ENCODE assay signal across 13 cellular contexts in genomic region chr2:156538083-156538504, GRCh38.
DNase-seq lines count a peak whose midpoint lies in the region; ATAC-seq, FAIRE-seq and TF ChIP-seq lines count a peak whose summit lies in the region.
"Had no signal": no experiment of that assay in that cellular context is flagged by ENCODE, and none has a peak within 500 bp of the region (broad histone marks: within the 10 kb centered on the region; RNA-seq: fewer than 3 reads in every experiment).

No MANE protein-coding gene starts in this region.

- H4K5ac ChIP-seq in H1 (ENCODE audit: insufficient read length, low read depth, low read length) = no peak overlapping the region

- no peak overlapping the region for H2BK20ac ChIP-seq in H1 (ENCODE audit: low read length)

- H2BK5ac ChIP-seq in H1 (ENCODE audit: low read depth, low read length) = no peak overlapping the region
- no peak overlapping the region for H2BK5ac ChIP-seq in trophoblast cell (ENCODE audit: low read depth, low read length, poor library complexity)

- H3K23ac ChIP-seq in H1 (ENCODE audit: insufficient read length) (no peak overlapping the region), trophoblast cell (ENCODE audit: low read length) (no peak overlapping the region)

- H3K36me3 ChIP-seq in H1 (ENCODE audit: control insufficient read depth in 2 of 4, insufficient read depth in 4 of 4, low read length in 3 of 4) (no peaks in the 10 kb centered on the region), trophoblast cell (ENCODE audit: control insufficient read depth in 1 of 2, insufficient read depth in 2 of 2, low read length in 2 of 2) (no peaks in the 10 kb centered on the region)

- no peak overlapping the region for H4K12ac ChIP-seq in trophoblast cell (ENCODE audit: low read depth, low read length)

- WGBS in H1 (ENCODE audit: extremely low coverage in 1 of 2, insufficient coverage in 1 of 2, insufficient read length in 1 of 2, insufficient replicate concordance in 2 of 2, low coverage in 1 of 2, low lambda C conversion rate in 2 of 2, missing lambda C conversion rate in 1 of 2), 2 experiments = 84% methylated on average over 2 of the region's 2 CpGs; no CpG with 5 or more reads in 1 of the 2 experiments
- WGBS in trophoblast cell (ENCODE audit: extremely low coverage, insufficient coverage, insufficient read length) = no CpG with 5 or more reads among the region's 2 CpGs

- H2BK15ac ChIP-seq in H1 (ENCODE audit: low read length) = no peak overlapping the region

- H3K23me2 ChIP-seq in H1 (ENCODE audit: low read depth, low read length) = no peaks in the 10 kb centered on the region

- H3K27me3 ChIP-seq in H1 (replicated peaks in 1 of 4; ENCODE audit: control insufficient read depth in 3 of 4, extremely low read depth in 1 of 4, insufficient read depth in 3 of 4, low read length in 3 of 4) (no peaks in the 10 kb centered on the region), trophoblast cell (ENCODE audit: insufficient read depth, low read length) (no peaks in the 10 kb centered on the region)

- no peak for FAIRE-seq in H1 (lab: Jason Lieb, UNC)
- FAIRE-seq: D721Med had no signal

- no peak for TF ChIP-seq RAD21 in H1 (IDR thresholded peaks at IDR 0.05 in 1 of 2, conservative IDR thresholded peaks at IDR 0.05 in 1 of 2; ENCODE audit: low read depth in 2 of 2, low read length in 2 of 2)

- POLR2A ChIA-PET in H1 (lab: Charles Lee; ENCODE audit: partially characterized antibody) = no interaction called here

- H2AK5ac ChIP-seq in H1 (ENCODE audit: low read depth, low read length) (no peak overlapping the region), trophoblast cell (ENCODE audit: low read length) (no peak overlapping the region)

- no peaks in the 10 kb centered on the region for H3K79me2 ChIP-seq in H1 (ENCODE audit: control insufficient read depth in 1 of 2, insufficient read depth in 2 of 2, low read length in 2 of 2)
- H3K79me2 ChIP-seq in trophoblast cell (ENCODE audit: control insufficient read depth, insufficient read depth, low read length, poor library complexity) = no peaks in the 10 kb centered on the region

- DNase-seq in H1 (ENCODE audit: low read depth in 1 of 2, low spot score in 2 of 2) (no peak), NCI-H1436 (lab: John Stamatoyannopoulos, UW) (no peak), substantia nigra (lab: John Stamatoyannopoulos, UW) (no peak), trophoblast cell (no peak), NOMO-1 treated with dmso at 0.1 percent for 144 hours (lab: John Stamatoyannopoulos, UW; ENCODE audit: unreplicated experiment) (no peak)
- DNase-seq: activated CD4-positive, alpha-beta T cell treated with anti-CD3 and anti-CD28 coated beads for 4 hours; cerebellar nuclear complex; kidney; NCI-H774 had no signal

- H4K91ac ChIP-seq in H1 (replicated peaks; ENCODE audit: insufficient read length, low read length) (no peak overlapping the region), trophoblast cell (ENCODE audit: low read depth, low read length) (no peak overlapping the region)

- H3K18ac ChIP-seq in H1 (ENCODE audit: extremely low read depth, low read length) (no peak overlapping the region), trophoblast cell (ENCODE audit: low read length) (no peak overlapping the region)

- TF ChIP-seq POLR2A in H1 (IDR thresholded peaks at IDR 0.05; ENCODE audit: control extremely low read depth in 1 of 2, low read depth in 2 of 2, low read length in 2 of 2) = no peak

- H3K9me3 ChIP-seq in H1 (ENCODE audit: insufficient read depth in 2 of 2, low read depth in 1 of 2, low read length in 1 of 2) (no peaks in the 10 kb centered on the region), trophoblast cell (ENCODE audit: insufficient read depth, low read depth, low read length) (peaks cover 5% of the 10 kb centered on the region)

- ATAC-seq in GM18508 (IDR thresholded peaks at IDR 0.05; ENCODE audit: insufficient read depth, unreplicated experiment) (peak; percentile 66), GM21576 (IDR thresholded peaks at IDR 0.05; ENCODE audit: unreplicated experiment) (peak; percentile 61), HG03342 (IDR thresholded peaks at IDR 0.05; ENCODE audit: unreplicated experiment) (peak; percentile 55)

- no peak overlapping the region for H4K8ac ChIP-seq in H1 (ENCODE audit: extremely low read depth, insufficient read depth, low read length)
- no peak overlapping the region for H4K8ac ChIP-seq in trophoblast cell (ENCODE audit: low read depth, low read length)

- no peak overlapping the region for H3K9ac ChIP-seq in H1 (replicated peaks in 1 of 4; ENCODE audit: extremely low read depth in 1 of 4, low read depth in 3 of 4, low read length in 3 of 4)
- no peak overlapping the region for H3K9ac ChIP-seq in trophoblast cell (ENCODE audit: low read length)

- H2AFZ ChIP-seq in H1 (ENCODE audit: low read length) (no peak overlapping the region), trophoblast cell (ENCODE audit: insufficient read depth, low read length, poor library complexity) (no peak overlapping the region)

- H3K4ac ChIP-seq in H1 (replicated peaks; ENCODE audit: insufficient read length, low read depth, low read length) = no peak overlapping the region
- H3K4ac ChIP-seq in trophoblast cell (ENCODE audit: low read depth, low read length) = no peak overlapping the region

- H3K79me1 ChIP-seq in H1 (ENCODE audit: low read depth, low read length) (no peaks in the 10 kb centered on the region; the same call in 1 of the 2 replicates), trophoblast cell (ENCODE audit: low read length) (no peaks in the 10 kb centered on the region)

- no peak for TF ChIP-seq CTCF in H1 (IDR thresholded peaks at IDR 0.05; ENCODE audit: control extremely low read depth in 1 of 3, insufficient read depth in 1 of 3, low read depth in 1 of 3, low read length in 3 of 3)

- H3K4me1 ChIP-seq in H1 (replicated peaks in 1 of 4; ENCODE audit: control insufficient read depth in 3 of 4, insufficient read depth in 4 of 4, low read length in 3 of 4) = peaks cover 0 to 3% (median 0%) of the 10 kb centered on the region in 4 experiments; a peak in 1 of 7 replicates
- H3K4me1 ChIP-seq in trophoblast cell (ENCODE audit: control insufficient read depth in 1 of 2, insufficient read depth in 2 of 2, low read length in 2 of 2) = no peaks in the 10 kb centered on the region

- H2BK12ac ChIP-seq in H1 (ENCODE audit: low read depth, low read length) = no peak overlapping the region
- H2BK12ac ChIP-seq in trophoblast cell (ENCODE audit: low read length) = no peak overlapping the region

- H3K56ac ChIP-seq in H1 (replicated peaks; ENCODE audit: insufficient read length, low read depth, low read length) = no peak overlapping the region

- H2BK120ac ChIP-seq in H1 (replicated peaks; ENCODE audit: low read depth, low read length) (no peak overlapping the region), trophoblast cell (ENCODE audit: insufficient read depth, low read length, poor library complexity) (no peak overlapping the region)

- no peak overlapping the region for H3K4me2 ChIP-seq in H1 (ENCODE audit: insufficient read depth in 1 of 2, low read depth in 2 of 2, low read length in 2 of 2)
- H3K4me2 ChIP-seq in trophoblast cell (ENCODE audit: low read length) = no peak overlapping the region

- no peak overlapping the region for H3K14ac ChIP-seq in H1 (ENCODE audit: insufficient read length)
- H3K14ac ChIP-seq in trophoblast cell (ENCODE audit: low read length) = no peak overlapping the region

- H3K27ac ChIP-seq in H1 (ENCODE audit: low read depth, low read length) = no peak overlapping the region
- no peak overlapping the region for H3K27ac ChIP-seq in substantia nigra (ENCODE audit: low read depth, low read length, poor library complexity, severe bottlenecking)
- H3K27ac ChIP-seq in trophoblast cell (ENCODE audit: low read depth, low read length) = no peak overlapping the region

- CTCF ChIA-PET in H1 (lab: Charles Lee; ENCODE audit: partially characterized antibody) = interaction anchor here (1.0 kb wide), 1 partner anchor 355 kb away, joined by 4 read pairs; no protein-coding TSS in a partner anchor

- no peaks in the 10 kb centered on the region for H4K20me1 ChIP-seq in H1 (replicated peaks in 1 of 2; ENCODE audit: control insufficient read depth in 1 of 2, insufficient read depth in 2 of 2, low read length in 2 of 2)

- H3K4me3 ChIP-seq in H1 (ENCODE audit: extremely low read depth in 1 of 4, insufficient read depth in 2 of 4, low read depth in 3 of 4, low read length in 4 of 4) (no peak overlapping the region), trophoblast cell (ENCODE audit: low read depth, low read length) (no peak overlapping the region)

- no peak for TF ChIP-seq EP300 in H1 (IDR thresholded peaks at IDR 0.05; ENCODE audit: borderline replicate concordance in 1 of 2, low read depth in 2 of 2, low read length in 2 of 2)

TF ChIP-seq in H1, 55 proteins besides CTCF, POLR2A, EP300 and RAD21:
- peak; percentile 43; the same call in 1 of the 2 replicates for TF ChIP-seq TEAD4 (IDR thresholded peaks at IDR 0.05; ENCODE audit: low read depth, low read length)
- TF ChIP-seq TAF1 (IDR thresholded peaks at IDR 0.05; ENCODE audit: low read depth, low read length) = no peak
